14 cellular contexts compared by ENCODE assay signal in the genomic region with DNA sequence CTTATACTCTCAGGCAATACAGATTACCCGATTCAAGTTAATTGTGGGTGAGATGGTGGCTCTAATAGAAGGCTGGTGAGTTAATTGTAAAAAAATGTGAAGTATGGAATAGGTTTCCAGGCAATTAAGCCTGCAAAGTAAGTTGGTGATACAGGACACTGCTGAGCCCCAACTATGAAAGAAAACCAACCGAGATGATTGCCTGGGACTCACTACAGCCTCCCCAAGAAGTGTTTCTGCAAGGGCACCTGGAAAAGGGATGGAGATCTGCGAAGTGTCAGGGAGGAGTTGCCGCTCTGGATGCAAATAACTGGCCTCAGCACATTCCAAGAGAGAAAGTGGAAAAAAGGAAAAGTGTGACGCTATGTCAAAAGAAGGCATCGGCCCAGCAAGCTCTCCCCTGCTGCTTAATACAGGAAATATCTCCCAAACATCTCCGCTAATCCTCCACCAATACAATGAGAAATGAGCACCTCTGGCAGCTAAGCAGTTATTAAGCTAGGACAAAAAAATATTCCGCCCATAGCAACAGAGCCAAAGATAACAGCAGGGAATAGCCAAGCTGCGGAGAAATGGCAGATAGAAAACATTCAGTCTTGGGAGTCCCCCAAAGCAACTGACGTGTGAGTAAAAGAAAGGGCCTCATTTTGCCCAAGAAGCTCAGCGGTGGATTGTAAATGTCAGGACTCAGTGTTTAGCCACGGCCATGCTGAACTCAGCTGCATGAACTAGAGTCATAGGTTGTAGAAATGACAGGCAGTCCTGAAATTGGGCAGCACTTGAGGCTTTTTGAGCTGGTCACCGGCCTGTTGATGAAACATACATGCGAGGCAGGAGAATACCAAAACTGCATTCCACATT.
DNase-seq lines count a peak whose midpoint lies in the region; ATAC-seq, FAIRE-seq and TF ChIP-seq lines count a peak whose summit lies in the region.
"Had no signal": no experiment of that assay in that cellular context is flagged by ENCODE, and none has a peak within 500 bp of the region (broad histone marks: within the 10 kb centered on the region; RNA-seq: fewer than 3 reads in every experiment).

No MANE protein-coding gene starts in this region.

- no peak overlapping the region for H2BK15ac ChIP-seq in neuronal stem cell (ENCODE audit: low read length)

- H4K91ac ChIP-seq in neuronal stem cell (ENCODE audit: low read depth, low read length, poor library complexity), result no peak overlapping the region

- H2AFZ ChIP-seq in neuronal stem cell (ENCODE audit: low read length), result peak overlapping the region; percentile 75

- H2BK120ac ChIP-seq in neuronal stem cell (ENCODE audit: low read depth, low read length), result no peak overlapping the region

- no peak overlapping the region for H3K14ac ChIP-seq in neuronal stem cell (ENCODE audit: low read length)

- H3K4me3 Mint-ChIP-seq in naive thymus-derived CD4-positive, alpha-beta T cell, result no peak overlapping the region
- H3K4me3 Mint-ChIP-seq: stimulated activated memory B cell treated with anti-CD40 and anti-IgM and Interleukin-4, amounts not matched to agents 10 μg/mL and 1 μg/mL and 100 μg/mL, for 72 hours had no signal

- H2BK5ac ChIP-seq in neuronal stem cell (ENCODE audit: low read length), result no peak overlapping the region

- POLR2A ChIA-PET in naive thymus-derived CD4-positive, alpha-beta T cell (lab: Charles Lee), result no interaction called here

- H4K8ac ChIP-seq in neuronal stem cell (ENCODE audit: low read depth, low read length), result no peak overlapping the region

- no peak overlapping the region for H3K23ac ChIP-seq in neuronal stem cell (ENCODE audit: low read depth, low read length, poor library complexity)

- peaks cover 9 to 41% (median 19%) of the 10 kb centered on the region in 3 donors for H3K4me1 ChIP-seq in gastroesophageal sphincter
- H3K4me1 ChIP-seq in neuronal stem cell (ENCODE audit: control insufficient read depth in 2 of 2, insufficient read depth in 1 of 2, low read depth in 1 of 2, low read length in 2 of 2), result peaks cover 15 to 18% of the 10 kb centered on the region in 2 donors
- no peaks in the 10 kb centered on the region for H3K4me1 ChIP-seq in naive thymus-derived CD4-positive, alpha-beta T cell (ENCODE audit: control insufficient read depth in 2 of 2, insufficient read depth in 2 of 2, low read length in 2 of 2)

- TF ChIP-seq POLR2A in gastroesophageal sphincter (IDR thresholded peaks at IDR 0.05), result no peak
- TF ChIP-seq POLR2A in H54 (IDR thresholded peaks at IDR 0.05; ENCODE audit: low read depth, low read length), result no peak

- H3K4me1 Mint-ChIP-seq in naive thymus-derived CD4-positive, alpha-beta T cell, result no peaks in the 10 kb centered on the region
- H3K4me1 Mint-ChIP-seq: stimulated activated memory B cell treated with anti-CD40 and anti-IgM and Interleukin-4, amounts not matched to agents 10 μg/mL and 1 μg/mL and 100 μg/mL, for 72 hours had no signal

- ATAC-seq in SK-N-SH treated with all-trans-retinoic acid at 6 μM for 48 hours (peak; percentile 69), gastroesophageal sphincter (peak; percentile 71)
- no peak for ATAC-seq in naive thymus-derived CD4-positive, alpha-beta T cell
- ATAC-seq: stimulated activated memory B cell treated with anti-CD40 and anti-IgM and Interleukin-4, amounts not matched to agents 10 μg/mL and 1 μg/mL and 100 μg/mL, for 72 hours had no signal

- H2AK5ac ChIP-seq in neuronal stem cell (ENCODE audit: low read depth, low read length), result no peak overlapping the region

- FAIRE-seq in H54 (lab: Jason Lieb, UNC), result no peak

- no peaks in the 10 kb centered on the region for H3K36me3 Mint-ChIP-seq in naive thymus-derived CD4-positive, alpha-beta T cell
- H3K36me3 Mint-ChIP-seq: stimulated activated memory B cell treated with anti-CD40 and anti-IgM and Interleukin-4, amounts not matched to agents 10 μg/mL and 1 μg/mL and 100 μg/mL, for 72 hours had no signal

- H3K27ac Mint-ChIP-seq in naive thymus-derived CD4-positive, alpha-beta T cell, result no peak overlapping the region
- H3K27ac Mint-ChIP-seq: stimulated activated memory B cell treated with anti-CD40 and anti-IgM and Interleukin-4, amounts not matched to agents 10 μg/mL and 1 μg/mL and 100 μg/mL, for 72 hours had no signal

- 19 to 20% methylated on average over 13 of the region's 14 CpGs for WGBS in gastroesophageal sphincter (ENCODE audit: low coverage in 1 of 2), 2 donors
- no CpG with 5 or more reads among the region's 14 CpGs for WGBS in neuronal stem cell (ENCODE audit: extremely low coverage in 2 of 2, insufficient read length in 2 of 2, insufficient replicate concordance in 1 of 2), 2 donors

- H3K36me3 ChIP-seq in gastroesophageal sphincter, result no peaks in the 10 kb centered on the region
- H3K36me3 ChIP-seq in neuronal stem cell (replicated peaks in 1 of 2; ENCODE audit: control insufficient read depth in 2 of 2, insufficient read depth in 2 of 2, low read length in 2 of 2), result no peaks in the 10 kb centered on the region
- no peaks in the 10 kb centered on the region for H3K36me3 ChIP-seq in naive thymus-derived CD4-positive, alpha-beta T cell (ENCODE audit: control insufficient read depth in 2 of 3, insufficient read depth in 3 of 3, low read length in 3 of 3)
- H3K36me3 ChIP-seq: BLaER1 treated with 17β-estradiol and CSF1 and Interleukin-3, amounts not matched to agents 10 nM and 100 nM; cardiac muscle cell had no signal

- no peak for TF ChIP-seq EP300 in gastroesophageal sphincter (IDR thresholded peaks at IDR 0.05)

- CTCF ChIA-PET in naive thymus-derived CD4-positive, alpha-beta T cell (lab: Charles Lee), result no interaction called here

- H3K27me3 ChIP-seq in gastroesophageal sphincter, result no peaks in the 10 kb centered on the region
- H3K27me3 ChIP-seq in neuronal stem cell (ENCODE audit: control insufficient read depth in 3 of 3, insufficient read depth in 3 of 3, low read depth in 1 of 3, low read length in 3 of 3), result no peaks in the 10 kb centered on the region
- no peaks in the 10 kb centered on the region for H3K27me3 ChIP-seq in naive thymus-derived CD4-positive, alpha-beta T cell (ENCODE audit: control insufficient read depth in 2 of 2, insufficient read depth in 2 of 2, low read length in 2 of 2)
- H3K27me3 ChIP-seq: BLaER1 treated with 17β-estradiol and CSF1 and Interleukin-3, amounts not matched to agents 10 nM and 100 nM; cardiac muscle cell had no signal

- no peaks in the 10 kb centered on the region for H3K79me1 ChIP-seq in neuronal stem cell (ENCODE audit: low read depth, low read length)

- H3K4me2 ChIP-seq in neuronal stem cell (ENCODE audit: insufficient read depth, low read length, poor library complexity, severe bottlenecking), result no peak overlapping the region
- H3K4me2 ChIP-seq: BLaER1 treated with 17β-estradiol and CSF1 and Interleukin-3, amounts not matched to agents 10 nM and 100 nM had no signal

- peak; percentile 39 for DNase-seq in AG08396 (ENCODE audit: low spot score)
- no peak for DNase-seq in neuronal stem cell (ENCODE audit: low spot score)
- DNase-seq in pons (ENCODE audit: low spot score), result no peak
- no peak for DNase-seq in activated T-cell treated with anti-CD3 and anti-CD28 coated beads, Interleukin-2, amount 50 U/mL, for 1 hour
- DNase-seq in naive thymus-derived CD4-positive, alpha-beta T cell, result no peak
- DNase-seq in H54 (ENCODE audit: insufficient read length, low spot score), result no peak
- DNase-seq: NCI-H1436 treated with DMSO at 0.1 percent for 48 hours, RPMI8226 had no signal

- H2BK12ac ChIP-seq in neuronal stem cell (ENCODE audit: low read length), result no peak overlapping the region

- H3K18ac ChIP-seq in neuronal stem cell (ENCODE audit: low read length), result no peak overlapping the region

- intact Hi-C loops in naive thymus-derived CD4-positive, alpha-beta T cell (cut with micrococcal nuclease), result no loop called here

- H3K27ac ChIP-seq in gastroesophageal sphincter (peak overlapping the region; percentile 76 to 81 (median 78)), neuronal stem cell (replicated peaks; ENCODE audit: low read length) (peak overlapping the region; percentile 53)
- H3K27ac ChIP-seq in naive thymus-derived CD4-positive, alpha-beta T cell (ENCODE audit: low read depth, low read length), result no peak overlapping the region
- H3K27ac ChIP-seq: BLaER1 treated with 17β-estradiol and CSF1 and Interleukin-3, amounts not matched to agents 10 nM and 100 nM; cardiac muscle cell had no signal

- no peak overlapping the region for H3K4ac ChIP-seq in neuronal stem cell (ENCODE audit: low read length)

- H3K27me3 Mint-ChIP-seq in naive thymus-derived CD4-positive, alpha-beta T cell, result peaks cover 0 to 15% (median 3%) of the 10 kb centered on the region in 5 donors

- no peak for TF ChIP-seq CTCF in gastroesophageal sphincter (IDR thresholded peaks at IDR 0.05)

- H3K4me3 ChIP-seq in gastroesophageal sphincter, result no peak overlapping the region
- H3K4me3 ChIP-seq in neuronal stem cell (ENCODE audit: low read length in 2 of 2), result no peak overlapping the region
- H3K4me3 ChIP-seq in naive thymus-derived CD4-positive, alpha-beta T cell (ENCODE audit: low read length), result no peak overlapping the region
- H3K4me3 ChIP-seq: BLaER1 treated with 17β-estradiol and CSF1 and Interleukin-3, amounts not matched to agents 10 nM and 100 nM; cardiac muscle cell; skin epidermis had no signal

- H3K9me3 ChIP-seq in gastroesophageal sphincter (no peaks in the 10 kb centered on the region), neuronal stem cell (replicated peaks in 1 of 2; ENCODE audit: control insufficient read depth in 2 of 2, insufficient read depth in 1 of 2, low read depth in 1 of 2, low read length in 2 of 2) (peaks cover 3 to 5% of the 10 kb centered on the region in 2 donors)
- H3K9me3 ChIP-seq in naive thymus-derived CD4-positive, alpha-beta T cell (ENCODE audit: control insufficient read depth in 2 of 3, low read length in 3 of 3), result no peaks in the 10 kb centered on the region

- peaks cover 0 to 6% (median 0%) of the 10 kb centered on the region in 11 donors for H3K9me3 Mint-ChIP-seq in naive thymus-derived CD4-positive, alpha-beta T cell

- H3K9ac ChIP-seq in neuronal stem cell (ENCODE audit: low read depth, low read length, poor library complexity), result no peak overlapping the region
- H3K9ac ChIP-seq: BLaER1 treated with 17β-estradiol and CSF1 and Interleukin-3, amounts not matched to agents 10 nM and 100 nM had no signal

TF ChIP-seq in SK-N-SH treated with all-trans-retinoic acid at 6 μM for 48 hours, 23 proteins besides CTCF, POLR2A, EP300 and RAD21:
- TF ChIP-seq BACH2 (CRISPR knock-in tag; IDR thresholded peaks at IDR 0.05; ENCODE audit: borderline replicate concordance) (no peak), ZC3H10 (CRISPR knock-in tag; IDR thresholded peaks at IDR 0.05) (no peak)
